In genomic region chr11:798093-798713, GRCh38 we compare ENCODE assay signal across 1 cellular context.
A peak's percentile ranks its signal among the peaks of the same experiment; 100 is the strongest.
TF ChIP-seq lines count a peak whose summit lies in the region.

Gene SLC25A22, minus strand, starts transcription at chr11:798281. Its CDS starts 3,275 bp downstream, at chr11:795006.

TF ChIP-seq in HepG2, 621 proteins besides CTCF, POLR2A, EP300 and RAD21 (continued from another document and continues in another):
- TF ChIP-seq PRPF4 (IDR thresholded peaks at IDR 0.05; ENCODE audit: low read depth, low read length, poor library complexity, severe bottlenecking), result no peak
- no peak for TF ChIP-seq ATF4 (CRISPR knock-in tag; IDR thresholded peaks at IDR 0.05)
- no peak for TF ChIP-seq ZNF264 (CRISPR knock-in tag; IDR thresholded peaks at IDR 0.05)
- TF ChIP-seq ZNF33B (CRISPR knock-in tag; IDR thresholded peaks at IDR 0.05), result no peak
- TF ChIP-seq ZBTB38 (CRISPR knock-in tag; IDR thresholded peaks at IDR 0.05), result no peak
- no peak for TF ChIP-seq ZNF407 (CRISPR knock-in tag; IDR thresholded peaks at IDR 0.05; ENCODE audit: not compliant biosample characterization)
- no peak; the same call in 1 of the 2 replicates for TF ChIP-seq HDAC1 (CRISPR knock-in tag; IDR thresholded peaks at IDR 0.05)
- TF ChIP-seq ZHX1 (CRISPR knock-in tag; IDR thresholded peaks at IDR 0.05; ENCODE audit: low read depth), result 0 out of 2 replicates have a peak, but pooled peaks have one; percentile 43
- TF ChIP-seq SIX1 (CRISPR knock-in tag; IDR thresholded peaks at IDR 0.05; ENCODE audit: borderline replicate concordance), result no peak
- TF ChIP-seq ZNF354B (CRISPR knock-in tag; IDR thresholded peaks at IDR 0.05), result no peak
- no peak for TF ChIP-seq U2AF1 (optimal IDR thresholded peaks at IDR 0.05; ENCODE audit: low read depth, low read length)
- no peak for TF ChIP-seq CSRNP2 (CRISPR knock-in tag; conservative IDR thresholded peaks at IDR 0.05; ENCODE audit: low read depth)
- TF ChIP-seq KDM5B (CRISPR knock-in tag; IDR thresholded peaks at IDR 0.05; ENCODE audit: borderline replicate concordance), result no peak
- TF ChIP-seq TBX2 (CRISPR knock-in tag; IDR thresholded peaks at IDR 0.05; ENCODE audit: borderline replicate concordance), result no peak
- no peak for TF ChIP-seq ZC3H4 (CRISPR knock-in tag; IDR thresholded peaks at IDR 0.05; ENCODE audit: borderline replicate concordance)
- no peak; the same call in 1 of the 2 replicates for TF ChIP-seq ZNF225 (CRISPR knock-in tag; IDR thresholded peaks at IDR 0.05)
- TF ChIP-seq ZSCAN30 (CRISPR knock-in tag; IDR thresholded peaks at IDR 0.05), result no peak
- TF ChIP-seq POGZ (CRISPR knock-in tag; IDR thresholded peaks at IDR 0.05), result no peak
- peak; percentile 62 for TF ChIP-seq STAG1 (CRISPR knock-in tag; IDR thresholded peaks at IDR 0.05)
- TF ChIP-seq ONECUT2 (CRISPR knock-in tag; IDR thresholded peaks at IDR 0.05), result no peak
- TF ChIP-seq AGO2 (optimal IDR thresholded peaks at IDR 0.05; ENCODE audit: low read depth, low read length), result peak; percentile 47
- TF ChIP-seq CBX1 (IDR thresholded peaks at IDR 0.05; ENCODE audit: low read depth), result no peak
- TF ChIP-seq YEATS2 (CRISPR knock-in tag; IDR thresholded peaks at IDR 0.05; ENCODE audit: borderline replicate concordance), result no peak
- TF ChIP-seq ZNF451 (CRISPR knock-in tag; IDR thresholded peaks at IDR 0.05), result peak; percentile 74; the same call in 1 of the 2 replicates
- TF ChIP-seq SP1 (IDR thresholded peaks at IDR 0.05), result no peak
- 0 out of 2 replicates have a peak, but pooled peaks have one; percentile 15 for TF ChIP-seq SP1 (CRISPR knock-in tag; IDR thresholded peaks at IDR 0.05)
- no peak for TF ChIP-seq NFRKB (IDR thresholded peaks at IDR 0.05)
- TF ChIP-seq ZNF740 (CRISPR knock-in tag; IDR thresholded peaks at IDR 0.05), result no peak
- no peak for TF ChIP-seq BRF2 (CRISPR knock-in tag; IDR thresholded peaks at IDR 0.05)
- no peak for TF ChIP-seq SRY (CRISPR knock-in tag; IDR thresholded peaks at IDR 0.05)
- no peak for TF ChIP-seq SOX13 (IDR thresholded peaks at IDR 0.05)
- no peak for TF ChIP-seq SOX13 (CRISPR knock-in tag; conservative IDR thresholded peaks at IDR 0.05 in 1 of 2, IDR thresholded peaks at IDR 0.05 in 1 of 2)
- TF ChIP-seq TP53 (CRISPR knock-in tag; conservative IDR thresholded peaks at IDR 0.05), result no peak
- no peak for TF ChIP-seq NCOA2 (CRISPR knock-in tag; IDR thresholded peaks at IDR 0.05)
- TF ChIP-seq CSRNP1 (CRISPR knock-in tag; IDR thresholded peaks at IDR 0.05), result no peak
- peak; percentile 75; the same call in 1 of the 2 replicates for TF ChIP-seq ZNF776 (CRISPR knock-in tag; IDR thresholded peaks at IDR 0.05)
- peak; percentile 68 for TF ChIP-seq RBFOX2 (IDR thresholded peaks at IDR 0.05; ENCODE audit: low read depth, low read length)
- TF ChIP-seq STAT5B (CRISPR knock-in tag; IDR thresholded peaks at IDR 0.05), result no peak
- peak; percentile 13; the same call in 1 of the 2 replicates for TF ChIP-seq CBFB (CRISPR knock-in tag; IDR thresholded peaks at IDR 0.05)
- no peak for TF ChIP-seq KAT8 (CRISPR knock-in tag; IDR thresholded peaks at IDR 0.05)
- no peak for TF ChIP-seq JARID2 (CRISPR knock-in tag; IDR thresholded peaks at IDR 0.05; ENCODE audit: insufficient replicate concordance)
- no peak for TF ChIP-seq NFATC3 (CRISPR knock-in tag; IDR thresholded peaks at IDR 0.05)
- TF ChIP-seq ZNF251 (CRISPR knock-in tag; IDR thresholded peaks at IDR 0.05), result no peak
